In genomic region chr3:128994581-128995161, GRCh38 we compare ENCODE assay signal across 1 cellular context.
TF ChIP-seq lines count a peak whose summit lies in the region.

No MANE protein-coding gene starts in this region.

TF ChIP-seq in K562, 482 proteins besides CTCF, POLR2A, EP300 and RAD21 (continued from another document):
- TF ChIP-seq ZNF12 (CRISPR knock-in tag; IDR thresholded peaks at IDR 0.05) (no peak), DLX4 (CRISPR knock-in tag; IDR thresholded peaks at IDR 0.05) (no peak), TAL1 (IDR thresholded peaks at IDR 0.05) (no peak), ZBTB33 (CRISPR knock-in tag; IDR thresholded peaks at IDR 0.05) (no peak), CREB5 (CRISPR knock-in tag; IDR thresholded peaks at IDR 0.05) (no peak), ASH1L (IDR thresholded peaks at IDR 0.05; ENCODE audit: borderline replicate concordance, low read depth, partially characterized antibody) (no peak), JUN (IDR thresholded peaks at IDR 0.05; ENCODE audit: borderline replicate concordance, low read depth, low read length) (no peak), JUN (CRISPR knock-in tag; IDR thresholded peaks at IDR 0.05; ENCODE audit: borderline replicate concordance) (no peak), PCBP1 (IDR thresholded peaks at IDR 0.05; ENCODE audit: low read depth, low read length, poor library complexity, severe bottlenecking) (no peak), BACH1 (tag; IDR thresholded peaks at IDR 0.05) (no peak), ZNF133 (CRISPR knock-in tag; IDR thresholded peaks at IDR 0.05) (no peak), ARID1B (IDR thresholded peaks at IDR 0.05) (no peak)
